In genomic region chr11:93329936-93330445, GRCh38 we compare ENCODE assay signal across 10 cellular contexts. TPM values are rescaled to one million over a fixed set of nuclear protein-coding genes. Genes with fewer than 3 reads are reported as not detected.
A peak's percentile ranks its signal among the peaks of the same experiment; 100 is the strongest.
DNase-seq lines count a peak whose midpoint lies in the region; ATAC-seq, FAIRE-seq and TF ChIP-seq lines count a peak whose summit lies in the region.
"Had no signal": no experiment of that assay in that cellular context is flagged by ENCODE, and none has a peak within 500 bp of the region (broad histone marks: within the 10 kb centered on the region; RNA-seq: fewer than 3 reads in every experiment).

No MANE protein-coding gene starts in this region.

- no peak overlapping the region for H3K27ac ChIP-seq in endothelial cell of umbilical vein (ENCODE audit: insufficient read depth, low read depth, low read length)
- no peak overlapping the region for H3K27ac ChIP-seq in trophoblast cell (ENCODE audit: low read depth, low read length)

- DNase-seq in GM12864 (ENCODE audit: low read depth), result no peak
- peak; percentile 82 for DNase-seq in NCI-H510A treated with DMSO at 0.1 percent for 48 hours (lab: John Stamatoyannopoulos, UW)
- no peak for DNase-seq in endothelial cell of umbilical vein (ENCODE audit: low read depth, low spot score)
- DNase-seq in trophoblast cell, result peak in 1 of 2 donors; percentile 1
- no peak for DNase-seq in hippocampal formation (lab: John Stamatoyannopoulos, UW)
- no peak for DNase-seq in GM10248 (ENCODE audit: extremely low spot score)
- DNase-seq in activated naive CD4-positive, alpha-beta T cell (lab: John Stamatoyannopoulos, UW), result no peak

- H3K23ac ChIP-seq in trophoblast cell (ENCODE audit: low read length), result no peak overlapping the region

- no peaks in the 10 kb centered on the region for H3K9me3 ChIP-seq in endothelial cell of umbilical vein (replicated peaks; ENCODE audit: control insufficient read depth, insufficient read depth, low read length)
- peaks cover 2% of the 10 kb centered on the region for H3K9me3 ChIP-seq in trophoblast cell (ENCODE audit: insufficient read depth, low read depth, low read length)

- ATAC-seq in HG03469 (IDR thresholded peaks at IDR 0.05; ENCODE audit: unreplicated experiment), result no peak

- FAIRE-seq in endothelial cell of umbilical vein (lab: Jason Lieb, UNC), result no peak

- no peak overlapping the region for H3K9ac ChIP-seq in endothelial cell of umbilical vein (replicated peaks; ENCODE audit: extremely low read depth, insufficient read depth, low read length)
- no peak overlapping the region for H3K9ac ChIP-seq in trophoblast cell (ENCODE audit: low read length)

- H3K36me3 ChIP-seq in endothelial cell of umbilical vein (ENCODE audit: control insufficient read depth in 2 of 2, extremely low read depth in 1 of 2, insufficient read depth in 2 of 2, low read length in 2 of 2), result no peaks in the 10 kb centered on the region
- no peaks in the 10 kb centered on the region for H3K36me3 ChIP-seq in trophoblast cell (ENCODE audit: control insufficient read depth in 1 of 2, insufficient read depth in 2 of 2, low read length in 2 of 2)

- no peak overlapping the region for H3K4me2 ChIP-seq in endothelial cell of umbilical vein (ENCODE audit: insufficient read depth, low read length)
- H3K4me2 ChIP-seq in trophoblast cell (ENCODE audit: low read length), result peak overlapping the region; percentile 78

- H2BK120ac ChIP-seq in trophoblast cell (ENCODE audit: insufficient read depth, low read length, poor library complexity), result no peak overlapping the region

- H3K18ac ChIP-seq in trophoblast cell (ENCODE audit: low read length), result peak overlapping the region; percentile 51

- H3K27me3 ChIP-seq in endothelial cell of umbilical vein (ENCODE audit: control insufficient read depth in 2 of 2, insufficient read depth in 2 of 2, low read length in 2 of 2), result peaks cover 9 to 15% of the 10 kb centered on the region in 2 experiments
- H3K27me3 ChIP-seq in trophoblast cell (ENCODE audit: insufficient read depth, low read length), result peaks cover 9% of the 10 kb centered on the region

- peak overlapping the region; percentile 13 for H2AFZ ChIP-seq in endothelial cell of umbilical vein (ENCODE audit: low read depth, low read length)
- H2AFZ ChIP-seq in trophoblast cell (ENCODE audit: insufficient read depth, low read length, poor library complexity), result peak overlapping the region; percentile 81

- intact Hi-C loops in endothelial cell of umbilical vein (cut with micrococcal nuclease), result loop anchor here (10.0 kb wide), 1 partner anchor 215 kb away; the partner anchor contains the start of gene SMCO4

- TF ChIP-seq CTCF in GM12864 (IDR thresholded peaks at IDR 0.05; ENCODE audit: low read depth, low read length, missing control alignments) (no peak), endothelial cell of umbilical vein (IDR thresholded peaks at IDR 0.05; ENCODE audit: extremely low read depth in 1 of 2, insufficient read depth in 1 of 2, low read depth in 1 of 2, low read length in 2 of 2) (no peak), GM10248 (IDR thresholded peaks at IDR 0.05; ENCODE audit: control extremely low read depth, extremely low read depth, low read depth, missing control alignments) (no peak)

- dilution Hi-C loops in endothelial cell of umbilical vein (cut with MboI; ENCODE audit: extremely low pct_ligation_motif_present, low sequenced_read_pairs), result no loop called here

- no peaks in the 10 kb centered on the region for H4K20me1 ChIP-seq in endothelial cell of umbilical vein (replicated peaks; ENCODE audit: control insufficient read depth, extremely low read depth, insufficient read depth, low read length)

- peak overlapping the region; percentile 88 for H4K12ac ChIP-seq in trophoblast cell (ENCODE audit: low read depth, low read length)

- H3K79me2 ChIP-seq in endothelial cell of umbilical vein (ENCODE audit: control insufficient read depth, insufficient read depth, low read length), result no peaks in the 10 kb centered on the region
- peaks cover 2% of the 10 kb centered on the region for H3K79me2 ChIP-seq in trophoblast cell (ENCODE audit: control insufficient read depth, insufficient read depth, low read length, poor library complexity)

- POLR2A ChIA-PET in endothelial cell of umbilical vein (lab: Charles Lee), result no interaction called here
- POLR2A ChIA-PET in GM10248 (lab: Yijun Ruan, JAX), result no interaction called here

- no peaks in the 10 kb centered on the region for H3K9me1 ChIP-seq in endothelial cell of umbilical vein (replicated peaks; ENCODE audit: control insufficient read depth, extremely low read depth, insufficient read depth, low read length)

- H3K4me1 ChIP-seq in endothelial cell of umbilical vein (ENCODE audit: control insufficient read depth, extremely low read depth, insufficient read depth, low read length), result no peaks in the 10 kb centered on the region
- H3K4me1 ChIP-seq in trophoblast cell (ENCODE audit: control insufficient read depth in 1 of 2, insufficient read depth in 2 of 2, low read length in 2 of 2), result peaks cover 2 to 8% of the 10 kb centered on the region in 2 experiments

- no peak overlapping the region for H2BK12ac ChIP-seq in trophoblast cell (ENCODE audit: low read length)

- peak overlapping the region; percentile 15 for H2BK5ac ChIP-seq in trophoblast cell (ENCODE audit: low read depth, low read length, poor library complexity)

- H4K91ac ChIP-seq in trophoblast cell (ENCODE audit: low read depth, low read length), result peak overlapping the region; percentile 16

- H2AK5ac ChIP-seq in trophoblast cell (ENCODE audit: low read length), result no peak overlapping the region

- BruUV-seq in endothelial cell of umbilical vein (replicated peaks; lab: Mats Ljungman, UMichigan), result no TSS peak

- peak overlapping the region; percentile 80 for H4K8ac ChIP-seq in trophoblast cell (ENCODE audit: low read depth, low read length)

- H3K79me1 ChIP-seq in trophoblast cell (ENCODE audit: low read length), result peaks cover 5% of the 10 kb centered on the region

- CTCF ChIA-PET in endothelial cell of umbilical vein (lab: Charles Lee), result no interaction called here
- CTCF ChIA-PET in GM10248 (lab: Yijun Ruan, JAX), result interaction anchor here (1.3 to 1.4 kb wide), 2 partner anchors 11 to 17 kb away, joined by 4 to 5 read pairs; no protein-coding TSS in a partner anchor

- peak overlapping the region; percentile 53 for H3K14ac ChIP-seq in trophoblast cell (ENCODE audit: low read length)

- H3K4ac ChIP-seq in trophoblast cell (ENCODE audit: low read depth, low read length), result no peak overlapping the region

- H3K4me3 ChIP-seq in GM12864 (ENCODE audit: low read depth, low read length) (peak overlapping the region; percentile 8), endothelial cell of umbilical vein (replicated peaks in 1 of 3; ENCODE audit: insufficient read depth in 1 of 3, low read depth in 1 of 3, low read length in 3 of 3) (no peak overlapping the region), trophoblast cell (ENCODE audit: low read depth, low read length) (peak overlapping the region; percentile 70)

- WGBS in trophoblast cell (ENCODE audit: extremely low coverage, insufficient coverage, insufficient read length), result no CpG with 5 or more reads among the region's 16 CpGs

- no peak for TF ChIP-seq POLR2A in endothelial cell of umbilical vein (IDR thresholded peaks at IDR 0.05; ENCODE audit: low read depth, low read length)

TF ChIP-seq in endothelial cell of umbilical vein, 7 proteins besides CTCF, POLR2A, EP300 and RAD21:
- TF ChIP-seq POLR2AphosphoS5 (IDR thresholded peaks at IDR 0.05; ENCODE audit: insufficient read depth, low read depth, low read length) (no peak), FOS (IDR thresholded peaks at IDR 0.05; ENCODE audit: borderline replicate concordance, insufficient read depth, low read length) (no peak), MAX (IDR thresholded peaks at IDR 0.05; ENCODE audit: insufficient read depth, insufficient read length) (no peak), GATA2 (IDR thresholded peaks at IDR 0.05; ENCODE audit: insufficient read depth, insufficient read length, low read depth, low read length) (no peak), EZH2 (IDR thresholded peaks at IDR 0.05; ENCODE audit: borderline replicate concordance, low read depth, low read length, severe bottlenecking) (no peak), JUN (IDR thresholded peaks at IDR 0.05; ENCODE audit: borderline replicate concordance, insufficient read depth, insufficient read length, low read depth) (no peak), MYC (IDR thresholded peaks at IDR 0.05; ENCODE audit: low read depth, low read length) (no peak)

RNA-seq across cellular contexts. Expression of gene DEUP1, which starts 0.6 kb away (rescaled TPM):
- not detected in 2 replicates for total RNA-seq in endothelial cell of umbilical vein
- polyA plus RNA-seq in endothelial cell of umbilical vein, result not detected in 2 replicates
- polyA plus RNA-seq in endothelial cell of umbilical vein (2011; cell fraction: cytosol; rRNA removed), result not detected in 2 replicates
- polyA plus RNA-seq in endothelial cell of umbilical vein (2011; cell fraction: nucleus; rRNA removed), result not detected in 2 replicates
- not detected in 2 replicates for polyA plus RNA-seq in endothelial cell of umbilical vein (2012)
- polyA minus RNA-seq in endothelial cell of umbilical vein, result not detected in 2 replicates
- not detected for polyA minus RNA-seq in endothelial cell of umbilical vein (2011; cell fraction: cytosol; rRNA and poly(A)+ RNA removed)
- not detected in 2 replicates for polyA minus RNA-seq in endothelial cell of umbilical vein (2011; cell fraction: nucleus; rRNA and poly(A)+ RNA removed)
- 0.10 and 0.14 TPM in 2 replicates for polyA plus RNA-seq in trophoblast cell (2013)
- total RNA-seq: activated CD8-positive, alpha-beta memory T cell treated with anti-CD3 and anti-CD28 coated beads for 36 hours; skeletal muscle tissue had no signal

Comparison
In these comparisons a context has a peak if more than half of its experiments do, and no peak if none do; other contexts are left out.
1. H3K4me3 ChIP-seq: peak in GM12864 (single experiment) and trophoblast cell (single experiment); none in endothelial cell of umbilical vein (0 of 3).